35 cellular contexts compared by ENCODE assay signal in genomic region chr1:201125805-201126204, GRCh38. TPM values are rescaled to one million over a fixed set of nuclear protein-coding genes. Genes with fewer than 3 reads are reported as not detected.
"Had no signal": no experiment of that assay in that cellular context is flagged by ENCODE, and none has a peak within 500 bp of the region (broad histone marks: within the 10 kb centered on the region; RNA-seq: fewer than 3 reads in every experiment).

No MANE protein-coding gene starts in this region.

- H3K4me3 Mint-ChIP-seq: activated CD4-positive, alpha-beta memory T cell treated with anti-CD3 and anti-CD28 coated beads, Interleukin-2, amount 10 ng/mL, durations not matched to agents 7 days and 5 days; activated CD4-positive, alpha-beta T cell treated with anti-CD3 and anti-CD28 coated beads, Interleukin-2, amount 10 ng/mL, durations not matched to agents 24 days and 14 days; activated naive CD4-positive, alpha-beta T cell treated with anti-CD3 and anti-CD28 coated beads, Interleukin-2, amount 10 ng/mL, durations not matched to agents 7 days and 5 days; activated naive CD8-positive, alpha-beta T cell treated with anti-CD3 and anti-CD28 coated beads, Interleukin-2, amount 10 ng/mL, durations not matched to agents 7 days and 5 days; activated T-cell treated with anti-CD3 and anti-CD28 coated beads, Interleukin-2, amount 50 U/mL, for 24 hours; immature natural killer cell; natural killer cell treated with Interleukin-12 subunit alpha and Interleukin-12 subunit beta and Interleukin-15 and Interleukin-18, amount 100 ng/mL, for 72 hours; stimulated activated effector memory CD8-positive, alpha-beta T cell treated with anti-CD3 and anti-CD28 coated beads, Interleukin-12 subunit alpha, Interleukin-12 subunit beta, amount 100 ng/mL, for 72 hours; stimulated activated naive CD8-positive, alpha-beta T cell treated with anti-CD3 and anti-CD28 coated beads, Interleukin-15, amount 100 ng/mL, for 72 hours; T-helper 1 cell treated with Interleukin-12 subunit alpha and Interleukin-12 subunit beta and Interleukin-4 antibody, amounts not matched to agents 30 μg/mL and 1 μg/mL, for 36 hours had no signal

- H3K9me3 Mint-ChIP-seq: activated CD4-positive, alpha-beta memory T cell treated with anti-CD3 and anti-CD28 coated beads, Interleukin-2, amount 10 ng/mL, durations not matched to agents 7 days and 5 days; activated CD4-positive, alpha-beta T cell treated with anti-CD3 and anti-CD28 coated beads, Interleukin-2, amount 10 ng/mL, durations not matched to agents 24 days and 14 days; activated naive CD4-positive, alpha-beta T cell treated with anti-CD3 and anti-CD28 coated beads, Interleukin-2, amount 10 ng/mL, durations not matched to agents 7 days and 5 days; activated naive CD8-positive, alpha-beta T cell treated with anti-CD3 and anti-CD28 coated beads, Interleukin-2, amount 10 ng/mL, durations not matched to agents 7 days and 5 days; activated T-cell treated with anti-CD3 and anti-CD28 coated beads, Interleukin-2, amount 50 U/mL, for 24 hours; immature natural killer cell; natural killer cell treated with Interleukin-12 subunit alpha and Interleukin-12 subunit beta and Interleukin-15 and Interleukin-18, amount 100 ng/mL, for 72 hours; stimulated activated effector memory CD8-positive, alpha-beta T cell treated with anti-CD3 and anti-CD28 coated beads, Interleukin-12 subunit alpha, Interleukin-12 subunit beta, amount 100 ng/mL, for 72 hours; stimulated activated naive CD8-positive, alpha-beta T cell treated with anti-CD3 and anti-CD28 coated beads, Interleukin-15, amount 100 ng/mL, for 72 hours; T-helper 1 cell treated with Interleukin-12 subunit alpha and Interleukin-12 subunit beta and Interleukin-4 antibody, amounts not matched to agents 30 μg/mL and 1 μg/mL, for 36 hours had no signal

- ATAC-seq: natural killer cell treated with Interleukin-12 subunit alpha and Interleukin-12 subunit beta and Interleukin-15 and Interleukin-18, amount 100 ng/mL, for 72 hours; sciatic nerve; stimulated activated effector memory CD8-positive, alpha-beta T cell treated with anti-CD3 and anti-CD28 coated beads, Interleukin-12 subunit alpha, Interleukin-12 subunit beta, amount 100 ng/mL, for 72 hours; stimulated activated naive CD8-positive, alpha-beta T cell treated with anti-CD3 and anti-CD28 coated beads, Interleukin-15, amount 100 ng/mL, for 72 hours had no signal

- DNase-seq: activated CD4-positive, alpha-beta memory T cell treated with anti-CD3 and anti-CD28 coated beads, Interleukin-2, amount 10 ng/mL, durations not matched to agents 7 days and 5 days; activated CD4-positive, alpha-beta T cell treated with anti-CD3 and anti-CD28 coated beads, Interleukin-2, amount 10 ng/mL, durations not matched to agents 24 days and 14 days; activated CD4-positive, CD25-positive, alpha-beta regulatory T cell treated with anti-CD3 and anti-CD28 coated beads, Interleukin-2, amount 50 U/mL, for 72 hours; activated CD8-positive, alpha-beta memory T cell treated with anti-CD3 and anti-CD28 coated beads, Interleukin-2, amount 50 U/mL, for 48 hours; activated gamma-delta T cell; activated naive CD4-positive, alpha-beta T cell treated with anti-CD3 and anti-CD28 coated beads, Interleukin-2, amount 10 ng/mL, durations not matched to agents 7 days and 5 days; activated naive CD8-positive, alpha-beta T cell treated with anti-CD3 and anti-CD28 coated beads, Interleukin-2, amount 10 ng/mL, durations not matched to agents 7 days and 5 days; activated T-cell treated with anti-CD3 and anti-CD28 coated beads, Interleukin-2, amount 50 U/mL, for 24 hours; caudate nucleus; foreskin fibroblast; head of caudate nucleus; immature natural killer cell; mesendoderm; stimulated activated CD4-positive, alpha-beta T cell treated with anti-CD3 and anti-CD28 coated beads, Interleukin-12 subunit alpha, Interleukin-12 subunit beta, amount 100 ng/mL, for 4 hours; stimulated activated CD4-positive, alpha-beta T cell treated with anti-CD3 and anti-CD28 coated beads, Interleukin-4, amount 100 ng/mL, for 1 hour; stimulated activated naive CD8-positive, alpha-beta T cell treated with anti-CD3 and anti-CD28 coated beads, Interleukin-15, amount 100 ng/mL, for 72 hours; substantia nigra; T1000; thyroid gland; upper lobe of left lung had no signal

- H3K27me3 ChIP-seq: ascending aorta, thyroid gland, upper lobe of left lung had no signal

- H3K4me1 ChIP-seq: ascending aorta, thyroid gland, upper lobe of left lung had no signal

- H3K4me3 ChIP-seq: ascending aorta, lung, skin epidermis, thyroid gland, upper lobe of left lung had no signal

- H3K36me3 ChIP-seq: ascending aorta, thyroid gland, upper lobe of left lung had no signal

- H3K27ac ChIP-seq: ascending aorta, skin epidermis, thyroid gland, upper lobe of left lung had no signal

- H3K27ac Mint-ChIP-seq: activated CD4-positive, alpha-beta memory T cell treated with anti-CD3 and anti-CD28 coated beads, Interleukin-2, amount 10 ng/mL, durations not matched to agents 7 days and 5 days; activated CD4-positive, alpha-beta T cell treated with anti-CD3 and anti-CD28 coated beads, Interleukin-2, amount 10 ng/mL, durations not matched to agents 24 days and 14 days; activated naive CD4-positive, alpha-beta T cell treated with anti-CD3 and anti-CD28 coated beads, Interleukin-2, amount 10 ng/mL, durations not matched to agents 7 days and 5 days; activated naive CD8-positive, alpha-beta T cell treated with anti-CD3 and anti-CD28 coated beads, Interleukin-2, amount 10 ng/mL, durations not matched to agents 7 days and 5 days; activated T-cell treated with anti-CD3 and anti-CD28 coated beads, Interleukin-2, amount 50 U/mL, for 24 hours; immature natural killer cell; natural killer cell treated with Interleukin-12 subunit alpha and Interleukin-12 subunit beta and Interleukin-15 and Interleukin-18, amount 100 ng/mL, for 72 hours; stimulated activated effector memory CD8-positive, alpha-beta T cell treated with anti-CD3 and anti-CD28 coated beads, Interleukin-12 subunit alpha, Interleukin-12 subunit beta, amount 100 ng/mL, for 72 hours; stimulated activated naive CD8-positive, alpha-beta T cell treated with anti-CD3 and anti-CD28 coated beads, Interleukin-15, amount 100 ng/mL, for 72 hours; T-helper 1 cell treated with Interleukin-12 subunit alpha and Interleukin-12 subunit beta and Interleukin-4 antibody, amounts not matched to agents 30 μg/mL and 1 μg/mL, for 36 hours had no signal

- H3K36me3 Mint-ChIP-seq: activated naive CD4-positive, alpha-beta T cell treated with anti-CD3 and anti-CD28 coated beads, Interleukin-2, amount 10 ng/mL, durations not matched to agents 7 days and 5 days; activated naive CD8-positive, alpha-beta T cell treated with anti-CD3 and anti-CD28 coated beads, Interleukin-2, amount 10 ng/mL, durations not matched to agents 7 days and 5 days; immature natural killer cell; natural killer cell treated with Interleukin-12 subunit alpha and Interleukin-12 subunit beta and Interleukin-15 and Interleukin-18, amount 100 ng/mL, for 72 hours had no signal

- H3K4me1 Mint-ChIP-seq: activated CD4-positive, alpha-beta memory T cell treated with anti-CD3 and anti-CD28 coated beads, Interleukin-2, amount 10 ng/mL, durations not matched to agents 7 days and 5 days; activated CD4-positive, alpha-beta T cell treated with anti-CD3 and anti-CD28 coated beads, Interleukin-2, amount 10 ng/mL, durations not matched to agents 24 days and 14 days; activated naive CD4-positive, alpha-beta T cell treated with anti-CD3 and anti-CD28 coated beads, Interleukin-2, amount 10 ng/mL, durations not matched to agents 7 days and 5 days; activated naive CD8-positive, alpha-beta T cell treated with anti-CD3 and anti-CD28 coated beads, Interleukin-2, amount 10 ng/mL, durations not matched to agents 7 days and 5 days; immature natural killer cell; stimulated activated effector memory CD8-positive, alpha-beta T cell treated with anti-CD3 and anti-CD28 coated beads, Interleukin-12 subunit alpha, Interleukin-12 subunit beta, amount 100 ng/mL, for 72 hours; stimulated activated naive CD8-positive, alpha-beta T cell treated with anti-CD3 and anti-CD28 coated beads, Interleukin-15, amount 100 ng/mL, for 72 hours had no signal

- H3K9me3 ChIP-seq: ascending aorta, thyroid gland, upper lobe of left lung had no signal

RNA-seq across cellular contexts. Expression of gene ASCL5, which starts 1.2 kb away (rescaled TPM):
- total RNA-seq: activated CD4-positive, alpha-beta memory T cell treated with anti-CD3 and anti-CD28 coated beads, Interleukin-2, amount 10 ng/mL, durations not matched to agents 7 days and 5 days; activated CD4-positive, alpha-beta T cell treated with anti-CD3 and anti-CD28 coated beads, Interleukin-2, amount 10 ng/mL, durations not matched to agents 24 days and 14 days; activated naive CD8-positive, alpha-beta T cell treated with anti-CD3 and anti-CD28 coated beads, Interleukin-2, amount 10 ng/mL, durations not matched to agents 7 days and 5 days; ascending aorta; chondrocyte; esophagus mucosa; kidney epithelial cell; left lobe of liver; mononuclear cell; natural killer cell treated with Interleukin-12 subunit alpha and Interleukin-12 subunit beta and Interleukin-15 and Interleukin-18, amount 100 ng/mL, for 72 hours; osteoblast; posterior vena cava; renal cortical epithelial cell; sciatic nerve; thyroid gland; upper lobe of left lung had no signal

RNA-seq across cellular contexts. Expression of gene CACNA1S, which starts 13.6 kb away (rescaled TPM):
- total RNA-seq: activated CD4-positive, alpha-beta memory T cell treated with anti-CD3 and anti-CD28 coated beads, Interleukin-2, amount 10 ng/mL, durations not matched to agents 7 days and 5 days; activated CD4-positive, alpha-beta T cell treated with anti-CD3 and anti-CD28 coated beads, Interleukin-2, amount 10 ng/mL, durations not matched to agents 24 days and 14 days; activated naive CD8-positive, alpha-beta T cell treated with anti-CD3 and anti-CD28 coated beads, Interleukin-2, amount 10 ng/mL, durations not matched to agents 7 days and 5 days; ascending aorta; esophagus mucosa; kidney epithelial cell; left lobe of liver; mononuclear cell; natural killer cell treated with Interleukin-12 subunit alpha and Interleukin-12 subunit beta and Interleukin-15 and Interleukin-18, amount 100 ng/mL, for 72 hours; osteoblast; renal cortical epithelial cell; sciatic nerve; thyroid gland had no signal
- polyA plus RNA-seq: immature natural killer cell had no signal
